In genomic region chr14:104795781-104796681, GRCh38 we compare ENCODE assay signal across 2 cellular contexts.
A peak's percentile ranks its signal among the peaks of the same experiment; 100 is the strongest.
TF ChIP-seq lines count a peak whose summit lies in the region.

No MANE protein-coding gene starts in this region.

TF ChIP-seq in Ishikawa, 13 proteins besides CTCF, POLR2A, EP300 and RAD21:
- TF ChIP-seq CREB1 (IDR thresholded peaks at IDR 0.05; ENCODE audit: low read depth) = no peak
- 0 out of 2 replicates have a peak, but pooled peaks have one; percentile 55 for TF ChIP-seq ZBTB7A (IDR thresholded peaks at IDR 0.05; ENCODE audit: low read depth)
- no peak for TF ChIP-seq FOXM1 (IDR thresholded peaks at IDR 0.05; ENCODE audit: borderline replicate concordance, low read depth)
- no peak for TF ChIP-seq TCF12 (IDR thresholded peaks at IDR 0.05; ENCODE audit: low read depth)

TF ChIP-seq in H1, 55 proteins besides CTCF, POLR2A, EP300 and RAD21:
- TF ChIP-seq KDM4A (IDR thresholded peaks at IDR 0.05; ENCODE audit: low read depth, low read length, severe bottlenecking) = peak; percentile 51
- no peak for TF ChIP-seq CEBPB (IDR thresholded peaks at IDR 0.05; ENCODE audit: low read depth, low read length)
- no peak for TF ChIP-seq BCL11A (IDR thresholded peaks at IDR 0.05; ENCODE audit: low read depth in 2 of 2, low read length in 2 of 2)
- peak; percentile 52; the same call in 1 of the 2 replicates for TF ChIP-seq PHF8 (conservative IDR thresholded peaks at IDR 0.05; ENCODE audit: low read depth, low read length)
